ENCODE assay signal across 8 cellular contexts in the genomic region with DNA sequence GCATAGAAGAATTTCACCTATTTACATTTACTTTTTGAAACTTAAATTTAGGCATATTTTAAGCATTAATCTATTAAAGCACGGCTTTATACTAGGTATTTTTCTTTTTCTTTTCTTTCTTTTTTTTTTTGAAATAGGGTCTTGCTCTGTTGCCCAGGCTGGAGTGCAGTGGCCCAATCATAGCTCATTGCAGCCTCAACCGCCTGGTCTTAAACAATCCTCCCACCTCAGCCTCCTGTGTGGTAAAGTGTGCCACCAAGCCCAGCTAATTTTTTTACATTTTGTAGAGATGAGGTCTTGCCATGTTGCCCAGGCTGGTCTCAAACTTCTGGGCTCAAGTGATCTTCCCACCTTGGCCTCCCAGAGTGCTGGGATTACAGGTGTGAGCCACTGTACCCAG. TPM values are rescaled to one million over a fixed set of nuclear protein-coding genes. Genes with fewer than 3 reads are reported as not detected.
DNase-seq lines count a peak whose midpoint lies in the region; ATAC-seq and TF ChIP-seq lines count a peak whose summit lies in the region.
"Not testable (repeated sequence)": the region's sequence is repeated elsewhere in the genome, so short reads cannot be mapped to it uniquely, and the experiment has no call there.

No MANE protein-coding gene starts in this region.

- not testable (repeated sequence) for DNase-seq in Peyer's patch; activated naive CD4-positive, alpha-beta T cell treated with anti-CD3 and anti-CD28 coated beads for 36 hours; breast epithelium (ENCODE audit: low spot score in 2 of 2); heart left ventricle; spleen; transverse colon

- H3K4me1 Mint-ChIP-seq in activated naive CD4-positive, alpha-beta T cell treated with anti-CD3 and anti-CD28 coated beads for 36 hours (ENCODE audit: low read depth), result peaks cover 48% of the 10 kb centered on the region
- peaks cover 16% of the 10 kb centered on the region for H3K4me1 Mint-ChIP-seq in nephron

- not testable (repeated sequence) for H3K9me3 ChIP-seq in Peyer's patch, breast epithelium, heart left ventricle, spleen, transverse colon

- TF ChIP-seq POLR2A in Peyer's patch (IDR thresholded peaks at IDR 0.05); breast epithelium (IDR thresholded peaks at IDR 0.05); heart left ventricle (IDR thresholded peaks at IDR 0.05); spleen (IDR thresholded peaks at IDR 0.05); transverse colon (IDR thresholded peaks at IDR 0.05): not testable (repeated sequence)

- H3K36me3 ChIP-seq in Peyer's patch, breast epithelium, heart left ventricle, spleen, transverse colon: not testable (repeated sequence)

- H3K4me3 Mint-ChIP-seq in activated naive CD4-positive, alpha-beta T cell treated with anti-CD3 and anti-CD28 coated beads for 36 hours, result not testable (repeated sequence)
- H3K4me3 Mint-ChIP-seq in nephron, result peak overlapping the region in 2 of 3 experiments; percentile 14 to 34

- in situ Hi-C loops in transverse colon (cut with MboI; ENCODE audit: low pct_ligation_motif_present in 1 of 4, low pct_unique_long_range_greater_than_20kb in 1 of 4, low sequenced_read_pairs in 3 of 4), result loop anchor here in 2 of 4 donors (10.0 to 25.0 kb wide), 4 partner anchors 66 to 1169 kb away; no protein-coding TSS in a partner anchor

- 95 to 99% (median 97%) methylated on average over 2 of the region's 2 CpGs for WGBS in heart left ventricle, 4 donors
- WGBS in spleen, 5 donors, result 97 to 100% (median 98%) methylated on average over 2 of the region's 2 CpGs
- WGBS in transverse colon (ENCODE audit: low coverage in 1 of 2), 2 donors, result 98 to 100% methylated on average over 2 of the region's 2 CpGs

- CTCF ChIA-PET in activated naive CD4-positive, alpha-beta T cell treated with anti-CD3 and anti-CD28 coated beads for 36 hours (lab: Charles Lee), result interaction anchor here (0.9 to 3.2 kb wide), 3 partner anchors 69 to 160 kb away, joined by 3 to 21 read pairs (median 6); no protein-coding TSS in a partner anchor

- intact Hi-C loops in activated naive CD4-positive, alpha-beta T cell treated with anti-CD3 and anti-CD28 coated beads for 36 hours (cut with micrococcal nuclease), result loop anchor here (2.0 to 10.0 kb wide), 6 partner anchors 82 to 814 kb away; partner anchors contain the start of genes CHST11 and SLC41A2
- intact Hi-C loops in breast epithelium (cut with DNase I; ENCODE audit: low total_unique reads), result not testable (repeated sequence)
- intact Hi-C loops in heart left ventricle (cut with DNase I), result loop anchor here (2.0 to 10.0 kb wide), 6 partner anchors 68 to 656 kb away; partner anchors contain the start of gene EID3 (in 5 of the 10)
- intact Hi-C loops in spleen (cut with DNase I; ENCODE audit: low total_unique reads), result loop anchor here (5.0 to 10.0 kb wide), 2 partner anchors 66 to 139 kb away; no protein-coding TSS in a partner anchor
- intact Hi-C loops in transverse colon (cut with DNase I; ENCODE audit: low total_unique reads), result loop anchor here (5.0 kb wide), 2 partner anchors 69 to 139 kb away; no protein-coding TSS in a partner anchor

- not testable (repeated sequence) for H3K27me3 Mint-ChIP-seq in activated naive CD4-positive, alpha-beta T cell treated with anti-CD3 and anti-CD28 coated beads for 36 hours (ENCODE audit: low read depth)
- H3K27me3 Mint-ChIP-seq in nephron (ENCODE audit: low read depth), result peaks cover 12% of the 10 kb centered on the region

- peak overlapping the region; percentile 13 for H3K27ac Mint-ChIP-seq in activated naive CD4-positive, alpha-beta T cell treated with anti-CD3 and anti-CD28 coated beads for 36 hours
- peak overlapping the region in 1 of 3 experiments; percentile 40 for H3K27ac Mint-ChIP-seq in nephron

- not testable (repeated sequence) for H3K9me3 Mint-ChIP-seq in activated naive CD4-positive, alpha-beta T cell treated with anti-CD3 and anti-CD28 coated beads for 36 hours; nephron

- H3K4me3 ChIP-seq in Peyer's patch, breast epithelium, heart left ventricle, spleen, transverse colon: not testable (repeated sequence)

- H3K27ac ChIP-seq in C4-2B, result peak overlapping the region; percentile 93
- H3K27ac ChIP-seq in Peyer's patch, result peak overlapping the region; percentile 5 to 78 (median 50)
- peak overlapping the region; percentile 71 to 88 for H3K27ac ChIP-seq in breast epithelium
- peak overlapping the region; percentile 52 to 88 (median 80) for H3K27ac ChIP-seq in heart left ventricle
- peak overlapping the region; percentile 49 to 84 (median 74) for H3K27ac ChIP-seq in spleen
- H3K27ac ChIP-seq in transverse colon, result peak overlapping the region; percentile 73 to 83 (median 74)

- not testable (repeated sequence) for H3K27me3 ChIP-seq in Peyer's patch; breast epithelium; heart left ventricle; spleen (replicated peaks in 1 of 7); transverse colon

- TF ChIP-seq EP300 in transverse colon (IDR thresholded peaks at IDR 0.05; ENCODE audit: low read depth), result not testable (repeated sequence)

- ATAC-seq in heart left ventricle, result not testable (repeated sequence)

- not testable (repeated sequence) for H3K36me3 Mint-ChIP-seq in activated naive CD4-positive, alpha-beta T cell treated with anti-CD3 and anti-CD28 coated beads for 36 hours (ENCODE audit: low read depth); nephron (ENCODE audit: low read depth)

- not testable (repeated sequence) for TF ChIP-seq CTCF in C4-2B (conservative IDR thresholded peaks at IDR 0.05); Peyer's patch (IDR thresholded peaks at IDR 0.05); breast epithelium (IDR thresholded peaks at IDR 0.05); heart left ventricle (IDR thresholded peaks at IDR 0.05); nephron (IDR thresholded peaks at IDR 0.05; ENCODE audit: unreplicated experiment in 3 of 3); spleen (IDR thresholded peaks at IDR 0.05 in 8 of 11, conservative IDR thresholded peaks at IDR 0.05 in 3 of 11); transverse colon (IDR thresholded peaks at IDR 0.05)

- H3K4me1 ChIP-seq in Peyer's patch (peaks cover 0 to 16% (median 0%) of the 10 kb centered on the region in 4 donors), heart left ventricle (peaks cover 5 to 35% (median 18%) of the 10 kb centered on the region in 12 donors), spleen (peaks cover 13 to 41% (median 28%) of the 10 kb centered on the region in 6 donors), transverse colon (peaks cover 10 to 31% (median 18%) of the 10 kb centered on the region in 4 donors)
- H3K4me1 ChIP-seq in breast epithelium, result not testable (repeated sequence)

RNA-seq across cellular contexts. Expression of gene TXNRD1, which starts 2.9 kb away (rescaled TPM):
- total RNA-seq in Peyer's patch, result 100 to 1,000 TPM in 3 of 4 donors, 10 to 100 TPM in 1; 94.1 to 240 (median 128) TPM
- total RNA-seq in activated naive CD4-positive, alpha-beta T cell treated with anti-CD3 and anti-CD28 coated beads for 36 hours, result 10 to 100 TPM; 86.0 to 86.9 TPM
- total RNA-seq in breast epithelium, result 100 to 1,000 TPM in 2 of 3 donors, 10 to 100 TPM in 1; 60.2 to 137 (median 103) TPM
- 100 to 1,000 TPM in 4 of 9 donors, 10 to 100 TPM in 5; 66.1 to 384 (median 90.8) TPM for total RNA-seq in heart left ventricle
- 100 to 1,000 TPM in 1 of 2 donors, 10 to 100 TPM in 1; 26.6 to 206 TPM for polyA plus RNA-seq in heart left ventricle
- total RNA-seq in spleen, result 100 to 1,000 TPM in 1 of 7 donors, 10 to 100 TPM in 6; 45.8 to 107 (median 81.6) TPM
- polyA plus RNA-seq in spleen, result 10 to 100 TPM; 13.7 to 36.7 (median 24.3) TPM
- 100 to 1,000 TPM in 3 of 4 donors, 10 to 100 TPM in 1; 72.9 to 127 (median 122) TPM for total RNA-seq in transverse colon
